Comparison of ENCODE assay signal across 8 cellular contexts in the genomic region with DNA sequence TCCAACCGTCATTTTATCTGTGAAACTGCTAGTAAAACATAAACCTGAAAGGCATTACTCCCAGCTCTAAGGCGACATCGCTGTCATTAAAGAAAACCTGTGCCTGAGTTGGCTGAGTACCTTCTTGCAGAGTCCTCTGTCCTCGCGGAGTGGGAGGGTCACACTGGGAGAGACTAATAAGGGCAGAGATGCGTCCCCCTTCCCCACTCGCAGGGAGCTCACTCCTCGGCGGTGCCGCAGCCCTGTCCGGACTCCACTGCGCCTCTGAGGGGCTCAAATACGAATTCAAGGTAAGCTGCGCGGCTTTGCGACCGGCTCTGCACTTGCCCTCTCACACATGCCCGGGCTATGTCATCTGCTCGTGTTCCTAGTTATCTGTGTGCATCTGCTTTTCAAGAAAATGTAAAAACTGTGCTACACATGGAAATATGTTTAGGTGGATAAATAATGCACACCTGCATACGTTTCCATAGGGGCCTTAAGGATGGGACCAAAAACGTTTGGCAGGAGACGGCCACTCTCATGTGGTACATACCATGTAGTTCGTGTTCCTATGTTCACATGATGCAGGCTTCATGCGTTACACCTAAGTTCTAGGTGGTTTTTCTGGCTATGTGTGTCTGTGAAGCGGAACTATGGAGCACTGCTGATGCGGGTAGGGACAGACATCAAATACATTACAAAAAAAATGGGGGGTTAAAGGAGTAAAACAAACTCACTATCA. TPM values are rescaled to one million over a fixed set of nuclear protein-coding genes. Genes with fewer than 3 reads are reported as not detected.
DNase-seq lines count a peak whose midpoint lies in the region; ATAC-seq and TF ChIP-seq lines count a peak whose summit lies in the region.

A gene (plus strand): TSS at position 206 of the 724 bp plus-strand sequence. CDS start 13,012 bp downstream, outside the sequence.

- H3K27ac ChIP-seq in AG04450 (ENCODE audit: low read depth, low read length): no peak within 1 kb of the TSS

- peak within 1 kb of the TSS; percentile 59 for H3K4me3 ChIP-seq in AG04450 (ENCODE audit: low read depth, low read length)
- H3K4me3 ChIP-seq in astrocyte of the spinal cord (ENCODE audit: low read depth, low read length): peak within 1 kb of the TSS; percentile 53

- CTCF ChIA-PET in AG04450 (lab: Charles Lee): interaction anchor here (0.5 to 1.9 kb wide), 3 partner anchors 10 to 78 kb away, joined by 3 to 5 read pairs (median 3); no protein-coding TSS in a partner anchor

- TF ChIP-seq CTCF in AG04450 (IDR thresholded peaks at IDR 0.05; ENCODE audit: low read depth, low read length) (no peak), astrocyte of the spinal cord (IDR thresholded peaks at IDR 0.05; ENCODE audit: low read depth, low read length) (no peak)

- POLR2A ChIA-PET in AG04450 (lab: Yijun Ruan, JAX): no interaction called here

- H3K9me3 ChIP-seq in AG04450 (ENCODE audit: control insufficient read depth, insufficient read depth, low read length): no peaks in the 10 kb centered on the region

- in situ Hi-C loops in astrocyte of the spinal cord (cut with HindIII; ENCODE audit: low sequenced_read_pairs): no loop called here

- peak; percentile 70 for ATAC-seq in GM18907 (IDR thresholded peaks at IDR 0.05; ENCODE audit: unreplicated experiment)
- peak; percentile 44 for ATAC-seq in HG03064 (IDR thresholded peaks at IDR 0.05; ENCODE audit: low read depth, unreplicated experiment)

- DNase-seq in AG04450 (ENCODE audit: low read depth, low spot score): no peak
- peak; percentile 48 for DNase-seq in RPMI8226
- peak; percentile 14 for DNase-seq in astrocyte of the spinal cord (ENCODE audit: low read depth, low spot score)
- DNase-seq in islet precursor cell: peak; percentile 81
- peak; percentile 12 for DNase-seq in stimulated activated CD4-positive, alpha-beta T cell treated with anti-CD3 and anti-CD28 coated beads, Interleukin-1b, Interleukin-23, amount 100 ng/mL, for 48 hours
- DNase-seq in NK-92 treated with Interleukin-12 subunit alpha and Interleukin-12 subunit beta, amount 100 ng/mL, for 24 hours (lab: John Stamatoyannopoulos, UW): no peak

- H3K27me3 ChIP-seq in AG04450 (ENCODE audit: control insufficient read depth, insufficient read depth, low read length): peaks cover 13% of the 10 kb centered on the region

RNA-seq across cellular contexts. Expression of the gene that starts here (rescaled TPM):
- polyA plus RNA-seq in AG04450 (2011; rRNA removed): 0.09 TPM in 1 of 2 replicates, not detected in the other
- polyA minus RNA-seq in AG04450 (2011; rRNA and poly(A)+ RNA removed): not detected in 2 replicates

Comparison
In these comparisons a context has a peak if more than half of its experiments do, and no peak if none do; other contexts are left out.
1. DNase-seq: peak in RPMI8226 (single experiment), astrocyte of the spinal cord (single experiment), islet precursor cell (single experiment) and stimulated activated CD4-positive, alpha-beta T cell treated with anti-CD3 and anti-CD28 coated beads, Interleukin-1b, Interleukin-23, amount 100 ng/mL, for 48 hours (single experiment); none in AG04450 (single experiment) and NK-92 treated with Interleukin-12 subunit alpha and Interleukin-12 subunit beta, amount 100 ng/mL, for 24 hours (single experiment).